In genomic region chr12:118033331-118033730, GRCh38 we compare ENCODE assay signal across 16 cellular contexts. TPM values are rescaled to one million over a fixed set of nuclear protein-coding genes. Genes with fewer than 3 reads are reported as not detected.
A peak's percentile ranks its signal among the peaks of the same experiment; 100 is the strongest.
DNase-seq lines count a peak whose midpoint lies in the region; ATAC-seq, FAIRE-seq and TF ChIP-seq lines count a peak whose summit lies in the region.
"Had no signal": no experiment of that assay in that cellular context is flagged by ENCODE, and none has a peak within 500 bp of the region (broad histone marks: within the 10 kb centered on the region; RNA-seq: fewer than 3 reads in every experiment).

No MANE protein-coding gene starts in this region.

- peaks cover 85% of the 10 kb centered on the region for H3K36me3 Mint-ChIP-seq in activated CD4-positive, alpha-beta T cell treated with anti-CD3 and anti-CD28 coated beads for 36 hours (ENCODE audit: low read depth)
- peaks cover 10% of the 10 kb centered on the region for H3K36me3 Mint-ChIP-seq in astrocyte (ENCODE audit: low read depth, unreplicated experiment)
- peaks cover 55% of the 10 kb centered on the region for H3K36me3 Mint-ChIP-seq in nephron progenitor cell (ENCODE audit: low read depth)
- H3K36me3 Mint-ChIP-seq in natural killer cell, result peaks cover 18% of the 10 kb centered on the region

- ATAC-seq in activated CD4-positive, alpha-beta T cell treated with anti-CD3 and anti-CD28 coated beads for 36 hours, result no peak
- no peak for ATAC-seq in HG02759 (IDR thresholded peaks at IDR 0.05; ENCODE audit: unreplicated experiment)
- no peak for ATAC-seq in natural killer cell
- ATAC-seq: sciatic nerve had no signal

- H3K4me1 Mint-ChIP-seq in activated CD4-positive, alpha-beta T cell treated with anti-CD3 and anti-CD28 coated beads for 36 hours, result peaks cover 57% of the 10 kb centered on the region
- H3K4me1 Mint-ChIP-seq in astrocyte (ENCODE audit: low read depth, unreplicated experiment), result peaks cover 4% of the 10 kb centered on the region
- H3K4me1 Mint-ChIP-seq in nephron progenitor cell, result no peaks in the 10 kb centered on the region
- no peaks in the 10 kb centered on the region for H3K4me1 Mint-ChIP-seq in natural killer cell
- H3K4me1 Mint-ChIP-seq: immature natural killer cell had no signal

- no peak overlapping the region for H3K9ac ChIP-seq in astrocyte (ENCODE audit: low read length)

- H3K79me2 ChIP-seq in astrocyte (ENCODE audit: insufficient read depth, low read length), result peaks cover 4% of the 10 kb centered on the region

- H3K27me3 Mint-ChIP-seq in activated CD4-positive, alpha-beta T cell treated with anti-CD3 and anti-CD28 coated beads for 36 hours, result no peaks in the 10 kb centered on the region
- no peaks in the 10 kb centered on the region for H3K27me3 Mint-ChIP-seq in astrocyte (ENCODE audit: low read depth, unreplicated experiment)
- no peaks in the 10 kb centered on the region for H3K27me3 Mint-ChIP-seq in nephron progenitor cell (ENCODE audit: low read depth, poor library complexity)
- no peaks in the 10 kb centered on the region for H3K27me3 Mint-ChIP-seq in natural killer cell (ENCODE audit: low read depth in 2 of 2)

- POLR2A ChIA-PET in activated CD4-positive, alpha-beta T cell treated with anti-CD3 and anti-CD28 coated beads for 36 hours (lab: Charles Lee), result interaction anchor here (0.9 to 1.3 kb wide), 2 partner anchors 11 to 14 kb away, joined by 3 to 18 read pairs; no protein-coding TSS in a partner anchor

- H3K36me3 ChIP-seq in astrocyte (ENCODE audit: insufficient read depth, low read length), result peaks cover 67% of the 10 kb centered on the region

- peak overlapping the region; percentile 30 for H3K4me2 ChIP-seq in astrocyte (ENCODE audit: low read length)

- TF ChIP-seq CTCF in astrocyte (IDR thresholded peaks at IDR 0.05; ENCODE audit: insufficient read depth, low read depth, low read length), result no peak
- TF ChIP-seq CTCF in nephron progenitor cell (IDR thresholded peaks at IDR 0.05), result no peak
- no peak for TF ChIP-seq CTCF in natural killer cell (IDR thresholded peaks at IDR 0.05)

- peak overlapping the region; percentile 89 for H3K27ac Mint-ChIP-seq in activated CD4-positive, alpha-beta T cell treated with anti-CD3 and anti-CD28 coated beads for 36 hours
- H3K27ac Mint-ChIP-seq in astrocyte (ENCODE audit: unreplicated experiment), result no peak overlapping the region
- peak overlapping the region; percentile 87 for H3K27ac Mint-ChIP-seq in nephron progenitor cell
- no peak overlapping the region for H3K27ac Mint-ChIP-seq in natural killer cell
- H3K27ac Mint-ChIP-seq: immature natural killer cell had no signal

- peaks cover 2% of the 10 kb centered on the region for H3K9me3 Mint-ChIP-seq in activated CD4-positive, alpha-beta T cell treated with anti-CD3 and anti-CD28 coated beads for 36 hours (ENCODE audit: low read depth)
- no peaks in the 10 kb centered on the region for H3K9me3 Mint-ChIP-seq in astrocyte (ENCODE audit: unreplicated experiment)
- H3K9me3 Mint-ChIP-seq in nephron progenitor cell, result no peaks in the 10 kb centered on the region
- H3K9me3 Mint-ChIP-seq in natural killer cell, result no peaks in the 10 kb centered on the region
- H3K9me3 Mint-ChIP-seq: immature natural killer cell had no signal

- H3K4me3 Mint-ChIP-seq in activated CD4-positive, alpha-beta T cell treated with anti-CD3 and anti-CD28 coated beads for 36 hours, result no peak overlapping the region
- H3K4me3 Mint-ChIP-seq in astrocyte (ENCODE audit: unreplicated experiment) (no peak overlapping the region), nephron progenitor cell (no peak overlapping the region), natural killer cell (no peak overlapping the region)
- H3K4me3 Mint-ChIP-seq: immature natural killer cell had no signal

- H3K9me3 ChIP-seq in astrocyte (ENCODE audit: insufficient read depth, low read depth, low read length), result no peaks in the 10 kb centered on the region
- H3K9me3 ChIP-seq: testis had no signal

- H4K20me1 ChIP-seq in astrocyte (ENCODE audit: insufficient read depth, low read length), result peaks cover 26% of the 10 kb centered on the region

- H3K27me3 ChIP-seq in astrocyte (ENCODE audit: insufficient read depth, low read length), result no peaks in the 10 kb centered on the region
- H3K27me3 ChIP-seq: testis had no signal

- no peak for FAIRE-seq in astrocyte (lab: Jason Lieb, UNC)
- FAIRE-seq: GM12891 had no signal

- peak overlapping the region; percentile 22 for H3K27ac ChIP-seq in astrocyte (ENCODE audit: low read depth, low read length)
- H3K27ac ChIP-seq: testis had no signal

- intact Hi-C loops in activated CD4-positive, alpha-beta T cell treated with anti-CD3 and anti-CD28 coated beads for 36 hours (cut with DNase I, micrococcal nuclease), result loop anchor here (5.0 to 10.0 kb wide), 2 partner anchors 156 to 1949 kb away; no protein-coding TSS in a partner anchor
- intact Hi-C loops in natural killer cell (cut with micrococcal nuclease), result no loop called here

- H2AFZ ChIP-seq in astrocyte (ENCODE audit: low read depth, low read length), result no peak overlapping the region

- CTCF ChIA-PET in activated CD4-positive, alpha-beta T cell treated with anti-CD3 and anti-CD28 coated beads for 36 hours (lab: Charles Lee), result interaction anchor here (0.5 to 5.9 kb wide), 7 partner anchors 10 to 832 kb away, joined by 3 to 48 read pairs (median 6); no protein-coding TSS in a partner anchor

- H3K4me1 ChIP-seq in astrocyte (ENCODE audit: insufficient read depth, low read length), result peaks cover 8% of the 10 kb centered on the region
- H3K4me1 ChIP-seq: testis had no signal

- H3K4me3 ChIP-seq in astrocyte (ENCODE audit: insufficient read depth, low read depth, low read length), result no peak overlapping the region
- H3K4me3 ChIP-seq: testis had no signal

- DNase-seq in activated CD4-positive, alpha-beta T cell treated with anti-CD3 and anti-CD28 coated beads for 36 hours, result no peak
- no peak for DNase-seq in activated CD4-positive, alpha-beta T cell treated with anti-CD3 and anti-CD28 coated beads, Interleukin-2, amount 50 U/mL, for 48 hours
- DNase-seq in HCEC 1CT (peak; percentile 34), astrocyte (ENCODE audit: low read depth) (no peak), nephron progenitor cell (no peak), natural killer cell (no peak), NCI-H2081 treated with DMSO at 0.1 percent for 48 hours (lab: John Stamatoyannopoulos, UW) (no peak)
- DNase-seq: activated CD8-positive, alpha-beta memory T cell treated with anti-CD3 and anti-CD28 coated beads, Interleukin-2, amount 50 U/mL, for 4 hours; immature natural killer cell; NCI-H748 treated with DMSO at 0.1 percent for 48 hours; stimulated activated CD4-positive, alpha-beta T cell treated with anti-CD3 and anti-CD28 coated beads, Interleukin-2, amount 100 ng/mL, for 24 hours; SW 1271; testis had no signal

RNA-seq across cellular contexts. Expression of gene RFC5, which starts 16.8 kb away (rescaled TPM):
- 10 to 100 TPM; 63.0 to 78.9 TPM for total RNA-seq in activated CD4-positive, alpha-beta T cell treated with anti-CD3 and anti-CD28 coated beads for 36 hours
- 4.6 and 5.8 TPM in 2 replicates for total RNA-seq in astrocyte
- 10 to 100 TPM; 11.9 to 19.6 (median 15.8) TPM for total RNA-seq in natural killer cell

RNA-seq across cellular contexts. Expression of gene WSB2, which starts 27.6 kb away (rescaled TPM):
- 10 to 100 TPM; 57.7 to 58.2 TPM for total RNA-seq in activated CD4-positive, alpha-beta T cell treated with anti-CD3 and anti-CD28 coated beads for 36 hours
- 98.7 and 113 TPM in 2 replicates for total RNA-seq in astrocyte
- 10 to 100 TPM; 25.5 to 29.5 (median 28.8) TPM for total RNA-seq in natural killer cell

Comparison
In these comparisons a context has a peak if more than half of its experiments do, and no peak if none do; other contexts are left out.
1. H3K27ac Mint-ChIP-seq: peak in activated CD4-positive, alpha-beta T cell treated with anti-CD3 and anti-CD28 coated beads for 36 hours (single experiment) and nephron progenitor cell (single experiment); none in astrocyte (single experiment) and natural killer cell (0 of 2).